Comparison of ENCODE assay signal across 1 cellular context in genomic region chr17:75645889-75646625, GRCh38.
A peak's percentile ranks its signal among the peaks of the same experiment; 100 is the strongest.
TF ChIP-seq lines count a peak whose summit lies in the region.

No MANE protein-coding gene starts in this region.

TF ChIP-seq in HepG2, 621 proteins besides CTCF, POLR2A, EP300 and RAD21 (continued from another document and continues in another):
- TF ChIP-seq ZKSCAN1 (IDR thresholded peaks at IDR 0.05; ENCODE audit: low read length) (peak; percentile 8; the same call in 1 of the 2 replicates), TGIF2 (CRISPR knock-in tag; IDR thresholded peaks at IDR 0.05) (peak; percentile 66; the same call in 1 of the 2 replicates), MXD4 (CRISPR knock-in tag; IDR thresholded peaks at IDR 0.05) (peak; percentile 97), ZSCAN9 (CRISPR knock-in tag; IDR thresholded peaks at IDR 0.05; ENCODE audit: borderline replicate concordance) (no peak; the same call in 1 of the 2 replicates), ZNF704 (CRISPR knock-in tag; IDR thresholded peaks at IDR 0.05; ENCODE audit: borderline replicate concordance) (no peak), CSRNP1 (CRISPR knock-in tag; IDR thresholded peaks at IDR 0.05) (peak; percentile 64; the same call in 1 of the 2 replicates), ZNF792 (CRISPR knock-in tag; IDR thresholded peaks at IDR 0.05) (peak; percentile 81), ZNF772 (CRISPR knock-in tag; IDR thresholded peaks at IDR 0.05) (0 out of 2 replicates have a peak, but pooled peaks have one; percentile 67), JUN (CRISPR knock-in tag; IDR thresholded peaks at IDR 0.05) (no peak; the same call in 1 of the 2 replicates), FOSL2 (CRISPR knock-in tag; IDR thresholded peaks at IDR 0.05) (peak; percentile 32; the same call in 1 of the 2 replicates), ETS1 (CRISPR knock-in tag; IDR thresholded peaks at IDR 0.05) (no peak), ZNF556 (CRISPR knock-in tag; IDR thresholded peaks at IDR 0.05; ENCODE audit: borderline replicate concordance) (peak; percentile 62; the same call in 1 of the 2 replicates), ATF3 (CRISPR knock-in tag; IDR thresholded peaks at IDR 0.05) (peak; percentile 37; the same call in 1 of the 2 replicates), ZNF280D (CRISPR knock-in tag; IDR thresholded peaks at IDR 0.05) (peak; percentile 72; the same call in 1 of the 2 replicates), ZNF570 (CRISPR knock-in tag; IDR thresholded peaks at IDR 0.05; ENCODE audit: borderline replicate concordance) (no peak), GFI1 (CRISPR knock-in tag; IDR thresholded peaks at IDR 0.05; ENCODE audit: borderline replicate concordance) (0 out of 2 replicates have a peak, but pooled peaks have one; percentile 19), PHF8 (CRISPR knock-in tag; IDR thresholded peaks at IDR 0.05) (peak; percentile 79), RFX5 (IDR thresholded peaks at IDR 0.05; ENCODE audit: low read depth, low read length) (peak; percentile 53; the same call in 1 of the 2 replicates), BRCA1 (CRISPR knock-in tag; IDR thresholded peaks at IDR 0.05) (0 out of 2 replicates have a peak, but pooled peaks have one; percentile 2), ZNF644 (CRISPR knock-in tag; IDR thresholded peaks at IDR 0.05; ENCODE audit: low read depth) (no peak), MXD1 (CRISPR knock-in tag; IDR thresholded peaks at IDR 0.05) (peak; percentile 93), ZNF407 (CRISPR knock-in tag; IDR thresholded peaks at IDR 0.05; ENCODE audit: not compliant biosample characterization) (peak; percentile 78), ZNF18 (CRISPR knock-in tag; IDR thresholded peaks at IDR 0.05; ENCODE audit: insufficient replicate concordance) (no peak), E2F2 (CRISPR knock-in tag; IDR thresholded peaks at IDR 0.05; ENCODE audit: borderline replicate concordance) (peak; percentile 30; the same call in 1 of the 2 replicates), RAD51 (IDR thresholded peaks at IDR 0.05; ENCODE audit: borderline replicate concordance) (no peak), SALL2 (CRISPR knock-in tag; IDR thresholded peaks at IDR 0.05) (peak; percentile 88), NFE2L2 (IDR thresholded peaks at IDR 0.05; ENCODE audit: low read length) (0 out of 2 replicates have a peak, but pooled peaks have one; percentile 1), PAWR (CRISPR knock-in tag; IDR thresholded peaks at IDR 0.05; ENCODE audit: borderline replicate concordance) (no peak), IRF9 (CRISPR knock-in tag; IDR thresholded peaks at IDR 0.05; ENCODE audit: borderline replicate concordance) (peak; percentile 61; the same call in 1 of the 2 replicates), ZNF816 (CRISPR knock-in tag; IDR thresholded peaks at IDR 0.05; ENCODE audit: borderline replicate concordance) (no peak), SMAD3 (CRISPR knock-in tag; IDR thresholded peaks at IDR 0.05) (peak; percentile 68), ZNF652 (CRISPR knock-in tag; IDR thresholded peaks at IDR 0.05; ENCODE audit: borderline replicate concordance, low read depth) (peak; percentile 29; the same call in 1 of the 2 replicates), STAT5B (CRISPR knock-in tag; IDR thresholded peaks at IDR 0.05) (0 out of 2 replicates have a peak, but pooled peaks have one; percentile 7), GATA4 (IDR thresholded peaks at IDR 0.05; ENCODE audit: borderline replicate concordance, low read depth) (0 out of 2 replicates have a peak, but pooled peaks have one; percentile 44), ZNF143 (CRISPR knock-in tag; IDR thresholded peaks at IDR 0.05) (peak; percentile 45), ZNF605 (CRISPR knock-in tag; IDR thresholded peaks at IDR 0.05) (peak; percentile 62; the same call in 1 of the 2 replicates)
